ENCODE assay signal across 9 cellular contexts in the genomic region with DNA sequence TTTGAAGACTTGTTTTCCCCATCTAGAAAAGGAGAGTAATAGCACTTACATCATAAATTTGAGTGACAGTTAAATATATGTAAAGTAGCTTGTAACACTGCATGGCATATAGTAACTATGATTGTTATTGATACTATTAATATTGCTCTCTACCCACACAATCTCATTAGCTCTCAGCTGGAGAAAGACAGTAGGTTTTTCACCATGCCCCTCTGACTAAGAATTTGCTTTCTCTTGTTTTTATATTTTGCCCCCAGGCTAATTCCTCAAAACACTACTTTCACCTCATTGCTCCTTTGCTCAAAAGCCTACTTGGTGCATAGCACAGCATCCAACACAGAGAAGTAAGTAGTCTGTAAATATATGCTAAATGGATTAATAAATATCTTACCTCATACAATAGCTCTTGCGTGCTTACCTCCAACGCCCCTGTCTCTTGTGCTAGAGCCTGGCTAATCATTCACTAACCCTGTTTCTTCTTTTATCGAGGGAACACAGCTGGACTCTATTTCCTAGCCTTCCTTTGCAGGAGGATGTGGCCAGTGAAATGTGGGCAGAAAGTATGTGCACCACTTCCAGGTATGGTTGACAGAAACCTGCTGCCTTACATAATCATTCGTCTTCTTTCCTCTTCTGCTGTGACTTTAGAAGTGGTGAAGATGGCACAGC.
DNase-seq lines count a peak whose midpoint lies in the region; ATAC-seq and TF ChIP-seq lines count a peak whose summit lies in the region.
"Had no signal": no experiment of that assay in that cellular context is flagged by ENCODE, and none has a peak within 500 bp of the region (broad histone marks: within the 10 kb centered on the region; RNA-seq: fewer than 3 reads in every experiment).

No MANE protein-coding gene starts in this region.

- H3K9ac ChIP-seq in BLaER1 treated with 17β-estradiol and CSF1 and Interleukin-3, amounts not matched to agents 10 nM and 100 nM: peak overlapping the region in 8 of 11 experiments; percentile 53 to 77 (median 72); a peak in 16 of 22 replicates

- ATAC-seq in GM19455 (IDR thresholded peaks at IDR 0.05; ENCODE audit: unreplicated experiment) (peak; percentile 56), HG03280 (IDR thresholded peaks at IDR 0.05; ENCODE audit: unreplicated experiment) (peak; percentile 48)
- no peak for ATAC-seq in activated naive CD8-positive, alpha-beta T cell treated with anti-CD3 and anti-CD28 coated beads, Interleukin-2, amount 50 U/mL, for 24 hours

- H3K9me3 Mint-ChIP-seq in activated naive CD8-positive, alpha-beta T cell treated with anti-CD3 and anti-CD28 coated beads, Interleukin-2, amount 50 U/mL, for 24 hours: no peaks in the 10 kb centered on the region
- H3K9me3 Mint-ChIP-seq: dendritic cell treated with granulocyte-macrophage colony-stimulating factor and Interleukin-4, amounts not matched to agents 40 ng/mL and 50 ng/mL, for 4 days had no signal

- H3K36me3 ChIP-seq in BLaER1 treated with 17β-estradiol and CSF1 and Interleukin-3, amounts not matched to agents 10 nM and 100 nM: peaks cover 0 to 27% (median 0%) of the 10 kb centered on the region in 11 experiments; a peak in 2 of 22 replicates
- H3K36me3 ChIP-seq in tibial artery: no peaks in the 10 kb centered on the region

- peak overlapping the region; percentile 48 to 84 (median 68) for H3K4me2 ChIP-seq in BLaER1 treated with 17β-estradiol and CSF1 and Interleukin-3, amounts not matched to agents 10 nM and 100 nM

- H3K4me3 ChIP-seq in BLaER1 treated with 17β-estradiol and CSF1 and Interleukin-3, amounts not matched to agents 10 nM and 100 nM: peak overlapping the region in 7 of 10 experiments; percentile 36 to 52 (median 47); a peak in 8 of 20 replicates
- H3K4me3 ChIP-seq in tibial artery: no peak overlapping the region

- no peak overlapping the region for H3K4me3 Mint-ChIP-seq in activated naive CD8-positive, alpha-beta T cell treated with anti-CD3 and anti-CD28 coated beads, Interleukin-2, amount 50 U/mL, for 24 hours
- H3K4me3 Mint-ChIP-seq: dendritic cell treated with granulocyte-macrophage colony-stimulating factor and Interleukin-4, amounts not matched to agents 40 ng/mL and 50 ng/mL, for 4 days had no signal

- H3K27ac ChIP-seq in BLaER1 treated with 17β-estradiol and CSF1 and Interleukin-3, amounts not matched to agents 10 nM and 100 nM: peak overlapping the region in 9 of 11 experiments; percentile 12 to 91 (median 85); a peak in 16 of 22 replicates
- no peak overlapping the region for H3K27ac ChIP-seq in tibial artery

- H3K27ac Mint-ChIP-seq in activated naive CD8-positive, alpha-beta T cell treated with anti-CD3 and anti-CD28 coated beads, Interleukin-2, amount 50 U/mL, for 24 hours: peak overlapping the region; percentile 32
- H3K27ac Mint-ChIP-seq: dendritic cell treated with granulocyte-macrophage colony-stimulating factor and Interleukin-4, amounts not matched to agents 40 ng/mL and 50 ng/mL, for 4 days had no signal

- no peaks in the 10 kb centered on the region for H3K36me3 Mint-ChIP-seq in activated naive CD8-positive, alpha-beta T cell treated with anti-CD3 and anti-CD28 coated beads, Interleukin-2, amount 50 U/mL, for 24 hours (ENCODE audit: low read depth)

- intact Hi-C loops in tibial artery (cut with DNase I; ENCODE audit: low total_unique reads): no loop called here

- H3K27me3 Mint-ChIP-seq in activated naive CD8-positive, alpha-beta T cell treated with anti-CD3 and anti-CD28 coated beads, Interleukin-2, amount 50 U/mL, for 24 hours: no peaks in the 10 kb centered on the region
- H3K27me3 Mint-ChIP-seq: dendritic cell treated with granulocyte-macrophage colony-stimulating factor and Interleukin-4, amounts not matched to agents 40 ng/mL and 50 ng/mL, for 4 days had no signal

- no peak for DNase-seq in activated naive CD8-positive, alpha-beta T cell treated with anti-CD3 and anti-CD28 coated beads, Interleukin-2, amount 50 U/mL, for 24 hours
- no peak for DNase-seq in tibial artery
- DNase-seq in NCI-H187 (lab: John Stamatoyannopoulos, UW): no peak
- no peak for DNase-seq in activated effector memory CD4-positive, alpha-beta T cell treated with anti-CD3 and anti-CD28 coated beads, Interleukin-2, amount 50 U/mL, for 16 hours
- DNase-seq in NCI-H1105 (lab: John Stamatoyannopoulos, UW): no peak

- H3K4me1 ChIP-seq in BLaER1 treated with 17β-estradiol and CSF1 and Interleukin-3, amounts not matched to agents 10 nM and 100 nM: peaks cover 25 to 85% (median 67%) of the 10 kb centered on the region in 10 experiments
- H3K4me1 ChIP-seq in tibial artery: no peaks in the 10 kb centered on the region

- H4K20me1 ChIP-seq in BLaER1 treated with 17β-estradiol and CSF1 and Interleukin-3, amounts not matched to agents 10 nM and 100 nM: no peaks in the 10 kb centered on the region

- no peaks in the 10 kb centered on the region for H3K27me3 ChIP-seq in BLaER1 treated with 17β-estradiol and CSF1 and Interleukin-3, amounts not matched to agents 10 nM and 100 nM
- no peaks in the 10 kb centered on the region for H3K27me3 ChIP-seq in tibial artery

- peaks cover 25% of the 10 kb centered on the region for H3K4me1 Mint-ChIP-seq in activated naive CD8-positive, alpha-beta T cell treated with anti-CD3 and anti-CD28 coated beads, Interleukin-2, amount 50 U/mL, for 24 hours

- peaks cover 0 to 8% (median 0%) of the 10 kb centered on the region in 11 experiments; a peak in 4 of 22 replicates for H3K9me3 ChIP-seq in BLaER1 treated with 17β-estradiol and CSF1 and Interleukin-3, amounts not matched to agents 10 nM and 100 nM (replicated peaks in 1 of 11)
- no peaks in the 10 kb centered on the region for H3K9me3 ChIP-seq in tibial artery

- no peak for TF ChIP-seq CTCF in tibial artery (IDR thresholded peaks at IDR 0.05)

Comparison
In these comparisons a context has a peak if more than half of its experiments do, and no peak if none do; other contexts are left out.
1. H3K27ac ChIP-seq: peak in BLaER1 treated with 17β-estradiol and CSF1 and Interleukin-3, amounts not matched to agents 10 nM and 100 nM (9 of 11); none in tibial artery (0 of 2).
2. H3K4me3 ChIP-seq: peak in BLaER1 treated with 17β-estradiol and CSF1 and Interleukin-3, amounts not matched to agents 10 nM and 100 nM (7 of 10); none in tibial artery (0 of 2).